ENCODE assay signal across 9 cellular contexts in the genomic region with DNA sequence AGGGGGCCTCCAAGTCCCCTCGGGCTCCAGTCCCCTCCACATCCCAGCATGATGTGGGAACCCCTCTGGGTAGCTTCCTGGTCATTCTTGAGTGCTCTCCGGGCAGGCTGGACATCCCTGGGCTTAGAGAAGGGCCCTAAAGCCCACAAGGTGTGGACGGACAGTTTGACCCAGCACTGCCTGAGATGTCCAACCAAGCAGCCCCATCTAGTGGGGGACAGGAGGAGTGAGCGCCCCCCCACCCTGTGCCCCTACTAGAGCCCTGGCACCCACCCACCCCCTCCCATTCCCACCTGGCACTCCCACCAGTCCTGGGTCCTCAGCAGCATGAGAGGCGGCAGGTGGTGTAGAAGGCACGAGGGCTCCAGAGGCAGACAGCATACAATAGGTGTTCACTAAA. TPM values are rescaled to one million over a fixed set of nuclear protein-coding genes. Genes with fewer than 3 reads are reported as not detected.
DNase-seq lines count a peak whose midpoint lies in the region; ATAC-seq lines count a peak whose summit lies in the region.
"Had no signal": no experiment of that assay in that cellular context is flagged by ENCODE, and none has a peak within 500 bp of the region (broad histone marks: within the 10 kb centered on the region; RNA-seq: fewer than 3 reads in every experiment).

No MANE protein-coding gene starts in this region.

- no peaks in the 10 kb centered on the region for H3K36me3 ChIP-seq in rectal smooth muscle tissue (ENCODE audit: control insufficient read depth, insufficient read depth, low read length)

- H3K27me3 ChIP-seq in rectal smooth muscle tissue (ENCODE audit: control insufficient read depth, insufficient read depth, low read length): no peaks in the 10 kb centered on the region

- no peaks in the 10 kb centered on the region for H3K4me1 Mint-ChIP-seq in natural killer cell treated with Interleukin-12 subunit alpha and Interleukin-12 subunit beta and Interleukin-15 and Interleukin-18, amount 100 ng/mL, for 72 hours (ENCODE audit: low read depth in 2 of 2)

- H3K27ac Mint-ChIP-seq in natural killer cell treated with Interleukin-12 subunit alpha and Interleukin-12 subunit beta and Interleukin-15 and Interleukin-18, amount 100 ng/mL, for 72 hours: no peak overlapping the region

- H3K27me3 Mint-ChIP-seq in natural killer cell treated with Interleukin-12 subunit alpha and Interleukin-12 subunit beta and Interleukin-15 and Interleukin-18, amount 100 ng/mL, for 72 hours: no peaks in the 10 kb centered on the region

- no peak overlapping the region for H3K4me3 Mint-ChIP-seq in natural killer cell treated with Interleukin-12 subunit alpha and Interleukin-12 subunit beta and Interleukin-15 and Interleukin-18, amount 100 ng/mL, for 72 hours

- no peak overlapping the region for H3K9ac ChIP-seq in rectal smooth muscle tissue (ENCODE audit: low read length)

- peaks cover 32% of the 10 kb centered on the region for H3K4me1 ChIP-seq in rectal smooth muscle tissue (ENCODE audit: control insufficient read depth, insufficient read depth, low read length)

- H3K36me3 Mint-ChIP-seq in natural killer cell treated with Interleukin-12 subunit alpha and Interleukin-12 subunit beta and Interleukin-15 and Interleukin-18, amount 100 ng/mL, for 72 hours: no peaks in the 10 kb centered on the region

- DNase-seq in EL: peak; percentile 46
- DNase-seq in NAMALWA (ENCODE audit: low spot score): peak; percentile 34
- DNase-seq in fibroblast of gingiva (ENCODE audit: low read depth): peak; percentile 38
- no peak for DNase-seq in NCI-H748 treated with DMSO at 0.1 percent for 48 hours (lab: John Stamatoyannopoulos, UW)
- DNase-seq in natural killer cell treated with Interleukin-12 subunit alpha and Interleukin-12 subunit beta and Interleukin-15 and Interleukin-18, amount 100 ng/mL, for 72 hours (ENCODE audit: low spot score): no peak
- DNase-seq: NCI-H2081 treated with DMSO at 0.1 percent for 48 hours had no signal

- H3K4me3 ChIP-seq in rectal smooth muscle tissue (ENCODE audit: low read length): no peak overlapping the region

- peak overlapping the region; percentile 89 for H3K27ac ChIP-seq in rectal smooth muscle tissue (ENCODE audit: low read depth, low read length)

- no peaks in the 10 kb centered on the region for H3K9me3 Mint-ChIP-seq in natural killer cell treated with Interleukin-12 subunit alpha and Interleukin-12 subunit beta and Interleukin-15 and Interleukin-18, amount 100 ng/mL, for 72 hours

- ATAC-seq in HG03280 (IDR thresholded peaks at IDR 0.05; ENCODE audit: unreplicated experiment) (no peak), GM19023 (IDR thresholded peaks at IDR 0.05; ENCODE audit: unreplicated experiment) (no peak)
- no peak for ATAC-seq in natural killer cell treated with Interleukin-12 subunit alpha and Interleukin-12 subunit beta and Interleukin-15 and Interleukin-18, amount 100 ng/mL, for 72 hours

RNA-seq across cellular contexts. Expression of gene CYP27C1, which starts 45.9 kb away (rescaled TPM):
- total RNA-seq in natural killer cell treated with Interleukin-12 subunit alpha and Interleukin-12 subunit beta and Interleukin-15 and Interleukin-18, amount 100 ng/mL, for 72 hours: not detected

Comparison
In these comparisons a context has a peak if more than half of its experiments do, and no peak if none do; other contexts are left out.
1. DNase-seq: peak in EL (single experiment), NAMALWA (single experiment) and fibroblast of gingiva (single experiment); none in NCI-H748 treated with DMSO at 0.1 percent for 48 hours (single experiment) and natural killer cell treated with Interleukin-12 subunit alpha and Interleukin-12 subunit beta and Interleukin-15 and Interleukin-18, amount 100 ng/mL, for 72 hours (single experiment).